ENCODE assay signal across 1 cellular context in genomic region chr5:80962630-80963520, GRCh38.
TF ChIP-seq lines count a peak whose summit lies in the region.

No MANE protein-coding gene starts in this region.

TF ChIP-seq in HEK293T, 16 proteins besides CTCF, POLR2A, EP300 and RAD21 (continued from another document):
- no peak for TF ChIP-seq PKNOX1 (IDR thresholded peaks at IDR 0.05)
- TF ChIP-seq FOXM1 (IDR thresholded peaks at IDR 0.05; ENCODE audit: borderline replicate concordance) = no peak
- TF ChIP-seq TARDBP (IDR thresholded peaks at IDR 0.05) = no peak
- no peak for TF ChIP-seq ARNT (IDR thresholded peaks at IDR 0.05)
- no peak for TF ChIP-seq ELF4 (IDR thresholded peaks at IDR 0.05)
- no peak for TF ChIP-seq HDGF (IDR thresholded peaks at IDR 0.05; ENCODE audit: borderline replicate concordance)
TF ChIP-seq in HEK293T: peak in this region for 0.
